Comparison of ENCODE assay signal across 10 cellular contexts in the genomic region with DNA sequence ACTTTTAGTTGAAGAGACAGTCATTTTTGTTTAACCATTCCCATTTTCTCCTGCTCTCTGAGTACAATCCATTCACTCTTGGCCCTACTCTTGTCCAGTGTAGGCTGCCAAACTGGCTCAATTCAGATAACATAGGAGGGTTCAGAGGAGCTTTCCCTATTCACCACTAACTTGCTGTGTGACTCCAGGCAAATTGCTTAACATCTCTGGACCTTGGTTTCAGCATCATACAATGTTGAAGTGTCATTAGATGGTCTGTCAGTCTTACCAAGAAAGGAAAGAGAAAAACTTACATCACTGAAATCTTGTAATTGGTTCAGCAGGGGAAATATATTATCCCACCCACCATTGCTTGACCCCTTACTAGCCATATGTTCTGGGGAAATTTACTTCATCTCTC.
"Had no signal": no experiment of that assay in that cellular context is flagged by ENCODE, and none has a peak within 500 bp of the region (broad histone marks: within the 10 kb centered on the region; RNA-seq: fewer than 3 reads in every experiment).

No MANE protein-coding gene starts in this region.

- H3K36me3 ChIP-seq: HAP-1 had no signal

- FAIRE-seq: H54 had no signal

- H3K27ac ChIP-seq: GM23248 had no signal

- H3K4me1 ChIP-seq: HAP-1 had no signal

- ATAC-seq: GM23338, HCT116 had no signal

- H3K4me3 ChIP-seq: GM23248, GM23338, HAP-1 had no signal

- H3K9ac ChIP-seq: GM23248 had no signal

- H3K9me3 ChIP-seq: HAP-1 had no signal

- DNase-seq: GM23248, GOT3, H7, H9, HCEC 1CT, HFFc6 had no signal

- H2AFZ ChIP-seq: GM23248, GM23338 had no signal

- H3K4me2 ChIP-seq: GM23338 had no signal
